13 cellular contexts compared by ENCODE assay signal in genomic region chr20:34863421-34863965, GRCh38.
"Had no signal": no experiment of that assay in that cellular context is flagged by ENCODE, and none has a peak within 500 bp of the region (broad histone marks: within the 10 kb centered on the region; RNA-seq: fewer than 3 reads in every experiment).

No MANE protein-coding gene starts in this region.

- H3K36me3 Mint-ChIP-seq: activated naive CD8-positive, alpha-beta T cell treated with anti-CD3 and anti-CD28 coated beads for 36 hours; natural killer cell had no signal

- H3K9me3 Mint-ChIP-seq: activated naive CD8-positive, alpha-beta T cell treated with anti-CD3 and anti-CD28 coated beads for 36 hours; activated T-cell treated with anti-CD3 and anti-CD28 coated beads, Interleukin-2, amount 50 U/mL, for 4 hours; natural killer cell had no signal

- H3K4me3 Mint-ChIP-seq: activated naive CD8-positive, alpha-beta T cell treated with anti-CD3 and anti-CD28 coated beads for 36 hours; activated T-cell treated with anti-CD3 and anti-CD28 coated beads, Interleukin-2, amount 50 U/mL, for 4 hours; natural killer cell had no signal

- H3K4me1 Mint-ChIP-seq: activated naive CD8-positive, alpha-beta T cell treated with anti-CD3 and anti-CD28 coated beads for 36 hours; natural killer cell had no signal

- H3K27me3 ChIP-seq: esophagus squamous epithelium, upper lobe of right lung had no signal

- ATAC-seq: activated T-cell treated with anti-CD3 and anti-CD28 coated beads, Interleukin-2, amount 50 U/mL, for 4 hours; lower lobe of right lung; mucosa of descending colon; natural killer cell; upper lobe of right lung had no signal

- H3K27me3 Mint-ChIP-seq: activated naive CD8-positive, alpha-beta T cell treated with anti-CD3 and anti-CD28 coated beads for 36 hours had no signal

- H3K36me3 ChIP-seq: upper lobe of right lung had no signal

- H3K27ac ChIP-seq: esophagus squamous epithelium, lower lobe of right lung, upper lobe of right lung had no signal

- H3K9me3 ChIP-seq: esophagus squamous epithelium, lower lobe of right lung, mucosa of descending colon, upper lobe of right lung had no signal

- DNase-seq: activated CD4-positive, alpha-beta T cell treated with anti-CD3 and anti-CD28 coated beads, Interleukin-2, amount 50 U/mL, for 1 hour; activated gamma-delta T cell; activated naive CD8-positive, alpha-beta T cell treated with anti-CD3 and anti-CD28 coated beads for 36 hours; activated T-cell treated with anti-CD3 and anti-CD28 coated beads, Interleukin-2, amount 50 U/mL, for 4 hours; cerebellar nuclear complex; esophagus squamous epithelium; foreskin fibroblast; lower lobe of right lung; mucosa of descending colon; natural killer cell; stimulated activated CD4-positive, alpha-beta T cell treated with anti-CD3 and anti-CD28 coated beads, Interleukin-12 subunit alpha, Interleukin-12 subunit beta, amount 100 ng/mL, for 4 hours; stimulated activated naive CD4-positive, alpha-beta T cell treated with Interleukin-2 at 50 U/mL for 16 hours; upper lobe of right lung had no signal

- H3K4me1 ChIP-seq: upper lobe of right lung had no signal

- H3K27ac Mint-ChIP-seq: activated naive CD8-positive, alpha-beta T cell treated with anti-CD3 and anti-CD28 coated beads for 36 hours; natural killer cell had no signal

- H3K4me3 ChIP-seq: esophagus squamous epithelium, lower lobe of right lung, mucosa of descending colon, upper lobe of right lung had no signal
